Comparison of ENCODE assay signal across 8 cellular contexts in the genomic region with DNA sequence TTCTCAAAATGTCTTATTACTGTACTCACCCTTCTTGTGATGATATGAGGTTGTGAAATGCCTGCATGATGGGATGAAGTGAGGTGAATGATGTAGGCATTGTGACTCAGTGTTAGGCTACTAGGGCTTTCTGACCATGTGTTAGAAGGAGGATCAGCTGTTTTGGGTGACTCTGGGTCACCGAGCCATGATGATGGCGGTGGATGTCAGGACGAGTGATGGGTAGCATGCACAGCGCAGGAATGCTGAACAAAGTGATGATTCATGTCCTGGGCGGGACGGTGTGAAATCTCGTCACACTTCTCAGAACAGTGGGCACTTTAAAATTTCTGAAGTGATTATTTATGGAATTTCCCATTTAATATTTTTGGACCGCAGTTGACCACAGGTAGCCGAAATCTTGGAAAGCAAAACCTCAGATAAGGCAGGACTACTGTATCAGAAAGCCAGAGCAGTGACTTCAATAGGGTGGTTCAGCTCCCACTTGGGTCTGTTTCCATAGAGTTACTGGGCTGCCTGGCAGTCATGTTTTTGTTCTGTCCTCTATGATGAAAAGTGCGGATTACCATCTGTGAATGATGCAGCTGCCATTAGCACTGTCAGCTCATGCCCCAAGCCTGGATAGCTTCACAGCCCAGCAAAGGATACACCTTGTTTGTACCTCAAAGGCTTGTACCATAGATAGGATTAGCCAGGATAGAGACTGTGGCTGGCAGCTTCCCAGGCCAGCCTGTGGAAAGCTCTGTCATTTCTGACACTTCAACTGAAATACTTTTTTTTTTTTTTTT. TPM values are rescaled to one million over a fixed set of nuclear protein-coding genes. Genes with fewer than 3 reads are reported as not detected.
DNase-seq lines count a peak whose midpoint lies in the region; ATAC-seq and TF ChIP-seq lines count a peak whose summit lies in the region.

No MANE protein-coding gene starts in this region.

- no peak overlapping the region for H3K4me3 Mint-ChIP-seq in CD8-positive, alpha-beta T cell
- H3K4me3 Mint-ChIP-seq in dendritic cell treated with granulocyte-macrophage colony-stimulating factor and Interleukin-4, amounts not matched to agents 40 ng/mL and 50 ng/mL, for 4 days = no peak overlapping the region

- H3K4me1 Mint-ChIP-seq in CD8-positive, alpha-beta T cell (ENCODE audit: low read depth) = peaks cover 28% of the 10 kb centered on the region
- H3K4me1 Mint-ChIP-seq in dendritic cell treated with granulocyte-macrophage colony-stimulating factor and Interleukin-4, amounts not matched to agents 40 ng/mL and 50 ng/mL, for 4 days (ENCODE audit: low read depth) = peaks cover 81% of the 10 kb centered on the region

- H3K9me3 Mint-ChIP-seq in CD8-positive, alpha-beta T cell = no peaks in the 10 kb centered on the region
- H3K9me3 Mint-ChIP-seq in dendritic cell treated with granulocyte-macrophage colony-stimulating factor and Interleukin-4, amounts not matched to agents 40 ng/mL and 50 ng/mL, for 4 days = no peaks in the 10 kb centered on the region

- POLR2A ChIA-PET in CD8-positive, alpha-beta T cell (lab: Charles Lee) = no interaction called here

- H3K27me3 ChIP-seq in CD8-positive, alpha-beta T cell (ENCODE audit: insufficient read depth, low read length) = no peaks in the 10 kb centered on the region
- no peaks in the 10 kb centered on the region for H3K27me3 ChIP-seq in SJCRH30

- CTCF ChIA-PET in CD8-positive, alpha-beta T cell (lab: Charles Lee) = interaction anchor here (1.8 kb wide), 1 partner anchor 34 kb away, joined by 4 read pairs; no protein-coding TSS in a partner anchor

- DNase-seq in CD8-positive, alpha-beta T cell = peak in 1 of 7 experiments; percentile 28
- DNase-seq in SJCRH30 = peak; percentile 69 to 74
- peak; percentile 78 for DNase-seq in retinal pigment epithelial cell (ENCODE audit: low read depth)
- no peak for DNase-seq in RPMI8226

- no peak overlapping the region for H3K27ac ChIP-seq in CD8-positive, alpha-beta T cell (ENCODE audit: low read depth, low read length)
- peak overlapping the region; percentile 49 for H3K27ac ChIP-seq in SJCRH30

- H3K27me3 Mint-ChIP-seq in CD8-positive, alpha-beta T cell (ENCODE audit: low read depth) = no peaks in the 10 kb centered on the region
- no peaks in the 10 kb centered on the region for H3K27me3 Mint-ChIP-seq in dendritic cell treated with granulocyte-macrophage colony-stimulating factor and Interleukin-4, amounts not matched to agents 40 ng/mL and 50 ng/mL, for 4 days

- H3K4me1 ChIP-seq in CD8-positive, alpha-beta T cell (ENCODE audit: insufficient read depth, low read length) = peaks cover 18% of the 10 kb centered on the region
- H3K4me1 ChIP-seq in SJCRH30 = peaks cover 37% of the 10 kb centered on the region

- peaks cover 68% of the 10 kb centered on the region for H3K36me3 Mint-ChIP-seq in CD8-positive, alpha-beta T cell
- H3K36me3 Mint-ChIP-seq in dendritic cell treated with granulocyte-macrophage colony-stimulating factor and Interleukin-4, amounts not matched to agents 40 ng/mL and 50 ng/mL, for 4 days (ENCODE audit: low read depth) = peaks cover 95% of the 10 kb centered on the region

- peak; percentile 49 for ATAC-seq in CD8-positive, alpha-beta T cell
- no peak for ATAC-seq in HG02970 (IDR thresholded peaks at IDR 0.05; ENCODE audit: low FRiP score, unreplicated experiment)
- no peak for ATAC-seq in HG03521 (IDR thresholded peaks at IDR 0.05; ENCODE audit: unreplicated experiment)
- ATAC-seq in HG02852 (IDR thresholded peaks at IDR 0.05; ENCODE audit: unreplicated experiment) = no peak

- no peak overlapping the region for H3K27ac Mint-ChIP-seq in CD8-positive, alpha-beta T cell
- peak overlapping the region; percentile 86 for H3K27ac Mint-ChIP-seq in dendritic cell treated with granulocyte-macrophage colony-stimulating factor and Interleukin-4, amounts not matched to agents 40 ng/mL and 50 ng/mL, for 4 days

- H3K9me3 ChIP-seq in CD8-positive, alpha-beta T cell (ENCODE audit: low read length) = no peaks in the 10 kb centered on the region
- H3K9me3 ChIP-seq in SJCRH30 (replicated peaks) = no peaks in the 10 kb centered on the region

- H3K4me3 ChIP-seq in CD8-positive, alpha-beta T cell (ENCODE audit: low read depth, low read length) = no peak overlapping the region
- H3K4me3 ChIP-seq in SJCRH30 = no peak overlapping the region
- H3K4me3 ChIP-seq in retinal pigment epithelial cell (ENCODE audit: low read length) = no peak overlapping the region

- peaks cover 25% of the 10 kb centered on the region for H3K36me3 ChIP-seq in CD8-positive, alpha-beta T cell (ENCODE audit: insufficient read depth, low read length)
- no peaks in the 10 kb centered on the region for H3K36me3 ChIP-seq in SJCRH30

- no peak for TF ChIP-seq CTCF in CD8-positive, alpha-beta T cell (IDR thresholded peaks at IDR 0.05)
- TF ChIP-seq CTCF in retinal pigment epithelial cell (conservative IDR thresholded peaks at IDR 0.05; ENCODE audit: low read depth, low read length) = no peak

- intact Hi-C loops in CD8-positive, alpha-beta T cell (cut with DNase I, micrococcal nuclease) = no loop called here
- intact Hi-C loops in dendritic cell treated with granulocyte-macrophage colony-stimulating factor and Interleukin-4, amounts not matched to agents 40 ng/mL and 50 ng/mL, for 4 days (cut with micrococcal nuclease) = loop anchor here (2.0 to 5.0 kb wide), 2 partner anchors 25 to 46 kb away; no protein-coding TSS in a partner anchor

RNA-seq across cellular contexts. Expression of a gene that starts 26.6 kb away (rescaled TPM):
- 10 to 100 TPM in 1 of 2 experiments, 1 to 10 TPM in 1; 10.0 to 12.0 TPM for total RNA-seq in CD8-positive, alpha-beta T cell
- 0.53 and 1.1 TPM in 2 replicates for total RNA-seq in SJCRH30 (2014; rRNA removed; shearing (Covaris generic))
